1 cellular context compared by ENCODE assay signal in the genomic region with DNA sequence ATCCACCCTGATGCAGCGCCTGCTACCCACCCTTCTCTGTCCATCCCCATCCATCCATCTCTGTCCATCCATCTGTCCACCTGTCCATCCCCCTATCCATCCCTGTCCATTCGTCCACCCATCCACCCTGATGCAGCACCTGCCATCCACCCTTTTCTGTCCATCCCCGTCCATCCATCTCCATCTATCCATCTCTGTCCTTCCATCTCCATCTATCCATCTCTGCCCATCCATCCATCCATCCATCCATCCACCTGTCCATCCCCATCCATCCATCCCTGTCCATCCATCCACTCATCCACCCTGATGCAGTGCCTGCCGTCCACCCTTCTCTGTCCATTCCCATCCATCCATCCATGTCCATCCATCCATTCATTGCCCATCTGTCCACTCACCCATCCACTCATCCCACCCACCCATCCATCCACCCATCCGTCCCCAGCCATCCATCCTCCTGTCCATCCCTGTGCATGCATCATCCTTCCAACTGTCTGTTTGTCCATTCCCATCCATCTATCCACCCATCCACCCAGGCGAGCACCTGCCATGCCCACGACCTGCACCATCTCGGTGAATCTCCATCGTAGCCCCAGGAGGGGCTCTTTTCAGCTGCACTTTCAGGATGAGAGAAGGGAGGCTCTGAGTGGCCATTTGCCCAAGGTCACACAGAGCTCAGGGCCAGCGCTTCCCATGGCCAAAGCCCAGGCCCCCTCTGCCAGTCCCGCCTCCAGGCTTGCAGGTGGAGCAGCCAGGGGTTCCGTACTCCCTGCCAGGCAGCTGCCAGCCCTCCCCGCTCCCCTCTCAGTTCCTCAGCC.
TF ChIP-seq lines count a peak whose summit lies in the region.

No MANE protein-coding gene starts in this region.

TF ChIP-seq in H1, 55 proteins besides CTCF, POLR2A, EP300 and RAD21:
- TF ChIP-seq SP2 (IDR thresholded peaks at IDR 0.05; ENCODE audit: low read length): no peak
- TF ChIP-seq TEAD4 (IDR thresholded peaks at IDR 0.05; ENCODE audit: low read depth, low read length): no peak
- no peak for TF ChIP-seq CTBP2 (IDR thresholded peaks at IDR 0.05; ENCODE audit: borderline replicate concordance, insufficient read depth, insufficient read length, low read length)
- TF ChIP-seq CHD1 (IDR thresholded peaks at IDR 0.05; ENCODE audit: low read depth, low read length): no peak
- TF ChIP-seq POLR2AphosphoS5 (IDR thresholded peaks at IDR 0.05; ENCODE audit: low read depth, low read length): no peak
- no peak for TF ChIP-seq GABPA (IDR thresholded peaks at IDR 0.05; ENCODE audit: borderline replicate concordance, insufficient read depth, low read length)
- no peak for TF ChIP-seq KDM5A (IDR thresholded peaks at IDR 0.05; ENCODE audit: low read length)
TF ChIP-seq in H1: peak in this region for 0.
